Comparison of ENCODE assay signal across 19 cellular contexts in the genomic region with DNA sequence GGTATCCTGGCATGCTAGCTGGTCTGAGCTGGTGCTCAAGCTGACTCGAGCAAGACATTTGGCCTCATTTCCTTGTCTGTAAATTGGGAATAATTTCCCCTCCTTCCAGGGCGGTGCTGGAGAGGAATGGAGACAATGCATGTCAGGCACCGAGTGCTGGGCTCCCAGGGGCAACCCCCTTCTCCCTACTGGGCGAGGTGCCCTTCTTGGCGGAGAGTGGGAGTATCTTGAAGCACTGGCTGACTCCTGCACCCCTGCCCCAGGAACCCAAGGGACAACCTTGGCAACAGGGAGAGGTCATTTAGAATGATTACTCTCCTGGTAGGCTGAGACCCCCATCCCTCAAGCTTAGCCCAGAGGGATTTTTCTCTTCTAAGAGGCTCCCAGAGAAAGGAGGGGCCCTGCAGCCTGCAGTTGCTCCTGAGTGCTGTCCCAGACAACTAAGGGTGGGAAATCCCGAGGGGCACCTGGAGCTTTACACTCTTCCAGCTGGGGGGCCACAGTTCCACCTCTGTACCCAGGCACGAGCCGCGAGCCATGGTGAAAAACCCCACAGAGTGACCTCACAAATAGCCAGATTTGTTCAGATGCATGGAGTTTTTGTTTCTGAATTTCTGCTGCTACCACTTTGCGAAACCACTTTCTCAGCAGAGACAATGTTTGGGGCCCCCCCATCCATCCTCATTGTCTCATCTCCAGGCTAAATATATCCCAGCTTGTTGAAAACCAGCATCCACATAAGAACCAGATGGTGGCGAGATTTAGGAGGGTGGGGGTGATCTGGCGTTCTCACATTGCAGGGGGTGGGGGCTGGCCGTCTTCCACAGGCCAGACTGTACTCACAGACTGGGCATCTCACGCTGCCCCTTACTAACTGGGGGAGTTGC. TPM values are rescaled to one million over a fixed set of nuclear protein-coding genes. Genes with fewer than 3 reads are reported as not detected.
DNase-seq lines count a peak whose midpoint lies in the region; ATAC-seq and TF ChIP-seq lines count a peak whose summit lies in the region.
"Had no signal": no experiment of that assay in that cellular context is flagged by ENCODE, and none has a peak within 500 bp of the region (broad histone marks: within the 10 kb centered on the region; RNA-seq: fewer than 3 reads in every experiment).

No MANE protein-coding gene starts in this region.

- no peak for TF ChIP-seq POLR2A in upper lobe of left lung (IDR thresholded peaks at IDR 0.05)

- H3K4me3 ChIP-seq in upper lobe of left lung: no peak overlapping the region
- H3K4me3 ChIP-seq: cardiac muscle cell, lower lobe of right lung had no signal

- peak; percentile 19 for DNase-seq in EH (ENCODE audit: low read depth)
- peak; percentile 86 for DNase-seq in NCI-H82 treated with DMSO at 0.1 percent for 48 hours (lab: John Stamatoyannopoulos, UW; ENCODE audit: unreplicated experiment)
- peak; percentile 65 for DNase-seq in fibroblast of the conjunctiva (ENCODE audit: low read depth)
- DNase-seq in occipital lobe (lab: John Stamatoyannopoulos, UW): peak; percentile 37
- DNase-seq in upper lobe of left lung: no peak
- DNase-seq in T1000 (lab: John Stamatoyannopoulos, UW): no peak
- DNase-seq: activated CD4-positive, alpha-beta T cell treated with anti-CD3 and anti-CD28 coated beads, Interleukin-2, amount 50 U/mL, for 4 hours; activated T-cell treated with anti-CD3 and anti-CD28 coated beads, Interleukin-2, amount 50 U/mL, for 4 hours; BE2C; H9; Kasumi-1; lower lobe of right lung; NCI-H1436; PC-3; stimulated activated CD4-positive, alpha-beta T cell treated with anti-CD3 and anti-CD28 coated beads, Interleukin-1b, Interleukin-23, amount 100 ng/mL, for 48 hours had no signal

- TF ChIP-seq EP300 in upper lobe of left lung (IDR thresholded peaks at IDR 0.05): no peak

- peaks cover 20 to 46% (median 27%) of the 10 kb centered on the region in 4 donors for H3K4me1 ChIP-seq in upper lobe of left lung
- H3K4me1 ChIP-seq: BE2C had no signal

- no peaks in the 10 kb centered on the region for H3K9me3 ChIP-seq in upper lobe of left lung
- H3K9me3 ChIP-seq: BE2C, lower lobe of right lung had no signal

- H3K27ac ChIP-seq in upper lobe of left lung: no peak overlapping the region
- H3K27ac ChIP-seq: cardiac muscle cell, lower lobe of right lung had no signal

- no peak for ATAC-seq in HG03442 (IDR thresholded peaks at IDR 0.05; ENCODE audit: unreplicated experiment)
- ATAC-seq in upper lobe of left lung (ENCODE audit: low FRiP score in 2 of 2): no peak
- ATAC-seq in GM21737 (IDR thresholded peaks at IDR 0.05; ENCODE audit: unreplicated experiment): no peak
- ATAC-seq: activated T-cell treated with anti-CD3 and anti-CD28 coated beads, Interleukin-2, amount 50 U/mL, for 4 hours; lower lobe of right lung; PC-3; SK-N-SH treated with all-trans-retinoic acid at 6 μM for 48 hours had no signal

- 72 to 80% methylated on average over 12 to 14 of the region's 14 CpGs for WGBS in upper lobe of left lung, 2 donors

- no peaks in the 10 kb centered on the region for H3K27me3 ChIP-seq in upper lobe of left lung
- H3K27me3 ChIP-seq: BE2C, cardiac muscle cell had no signal

- TF ChIP-seq CTCF in upper lobe of left lung (IDR thresholded peaks at IDR 0.05): no peak

- peaks cover 0 to 9% (median 0%) of the 10 kb centered on the region in 4 donors for H3K36me3 ChIP-seq in upper lobe of left lung
- H3K36me3 ChIP-seq: BE2C, cardiac muscle cell had no signal

RNA-seq across cellular contexts. Expression of gene ABTB1, which starts 44.8 kb away (rescaled TPM):
- 4.7 TPM for total RNA-seq in occipital lobe
- total RNA-seq in upper lobe of left lung: 100 to 1,000 TPM in 2 of 6 donors, 10 to 100 TPM in 4; 28.0 to 262 (median 65.8) TPM

Comparison
In these comparisons a context has a peak if more than half of its experiments do, and no peak if none do; other contexts are left out.
1. DNase-seq: peak in EH (single experiment), NCI-H82 treated with DMSO at 0.1 percent for 48 hours (single experiment), fibroblast of the conjunctiva (single experiment) and occipital lobe (single experiment); none in upper lobe of left lung (0 of 2) and T1000 (single experiment).